In the genomic region with DNA sequence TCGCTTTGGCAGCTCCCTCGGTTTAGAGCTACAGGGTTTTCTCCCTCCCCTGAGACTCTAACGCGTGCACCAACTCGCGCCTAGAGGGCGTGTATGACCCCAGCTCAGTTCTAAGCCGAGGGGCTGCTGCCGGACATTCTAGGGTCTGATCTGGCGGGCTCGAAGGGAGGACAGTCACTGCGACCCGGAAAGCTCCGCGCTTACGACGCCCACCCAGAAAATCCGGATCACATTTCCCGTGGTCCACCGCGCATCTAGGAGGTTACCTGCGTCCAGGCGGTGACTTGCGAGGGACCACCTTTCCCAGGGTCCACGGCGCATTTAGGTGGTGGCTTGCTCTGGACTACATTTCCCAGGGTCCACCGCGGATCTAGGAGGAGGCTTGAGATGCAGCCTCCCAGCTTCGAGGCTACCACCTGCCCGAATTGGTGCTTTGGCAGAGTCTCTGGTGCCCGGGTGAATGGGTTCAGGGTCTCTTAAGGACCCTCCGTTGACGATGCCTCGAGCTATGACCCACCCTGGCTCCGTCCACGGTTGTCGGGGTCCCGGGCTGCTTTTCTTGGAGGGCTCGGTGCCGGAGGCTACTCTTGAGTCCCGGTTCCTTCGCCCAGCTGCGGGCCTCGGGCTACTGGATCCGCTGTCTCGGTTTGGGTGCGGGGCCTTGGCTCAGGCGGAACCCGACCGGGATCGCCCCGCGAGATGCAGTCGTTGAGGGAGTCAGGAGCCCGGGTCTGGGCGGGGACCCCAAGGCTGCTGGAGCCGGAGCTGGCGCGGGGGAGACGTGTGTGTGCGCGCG, we compare ENCODE assay signal across 11 cellular contexts. TPM values are rescaled to one million over a fixed set of nuclear protein-coding genes. Genes with fewer than 3 reads are reported as not detected.
DNase-seq lines count a peak whose midpoint lies in the region; ATAC-seq and TF ChIP-seq lines count a peak whose summit lies in the region.
"Had no signal": no experiment of that assay in that cellular context is flagged by ENCODE, and none has a peak within 500 bp of the region (broad histone marks: within the 10 kb centered on the region; RNA-seq: fewer than 3 reads in every experiment).

No MANE protein-coding gene starts in this region.

- TF ChIP-seq CTCF in fibroblast of villous mesenchyme (IDR thresholded peaks at IDR 0.05; ENCODE audit: insufficient read depth, low read depth, low read length): no peak

- ATAC-seq in GM21526 (IDR thresholded peaks at IDR 0.05; ENCODE audit: low FRiP score, unreplicated experiment) (no peak), HG02981 (IDR thresholded peaks at IDR 0.05; ENCODE audit: unreplicated experiment) (no peak)
- ATAC-seq: body of pancreas had no signal

- H3K4me3 ChIP-seq in fibroblast of villous mesenchyme (ENCODE audit: low read depth, low read length): peak overlapping the region; percentile 31
- H3K4me3 ChIP-seq: body of pancreas had no signal

- DNase-seq in AG20443 (ENCODE audit: low spot score): peak; percentile 61
- DNase-seq in NCI-H748 (lab: John Stamatoyannopoulos, UW; ENCODE audit: unreplicated experiment): peak; percentile 79
- no peak for DNase-seq in fibroblast of villous mesenchyme (ENCODE audit: low read depth)
- peak; percentile 63 for DNase-seq in occipital lobe (lab: John Stamatoyannopoulos, UW)
- DNase-seq in amniotic stem cell (lab: John Stamatoyannopoulos, UW): no peak
- no peak for DNase-seq in GOT3 (lab: John Stamatoyannopoulos, UW)
- DNase-seq: DND-41, T-helper 9 cell had no signal

RNA-seq across cellular contexts. Expression of gene ZNF146, which starts 30.5 kb away (rescaled TPM):
- total RNA-seq in fibroblast of villous mesenchyme (59.6 and 85.1 TPM in 2 replicates), occipital lobe (86.9 TPM)

RNA-seq across cellular contexts. Expression of gene ZNF565, which starts 30.9 kb away (rescaled TPM):
- total RNA-seq in fibroblast of villous mesenchyme: 1.6 and 4.3 TPM in 2 replicates
- total RNA-seq in occipital lobe: 21.7 TPM

Comparison
In these comparisons a context has a peak if more than half of its experiments do, and no peak if none do; other contexts are left out.
1. DNase-seq: peak in AG20443 (single experiment), NCI-H748 (single experiment) and occipital lobe (single experiment); none in fibroblast of villous mesenchyme (single experiment), amniotic stem cell (single experiment) and GOT3 (single experiment).